Comparison of ENCODE assay signal across 8 cellular contexts in genomic region chr1:235504494-235505222, GRCh38. TPM values are rescaled to one million over a fixed set of nuclear protein-coding genes. Genes with fewer than 3 reads are reported as not detected.
DNase-seq lines count a peak whose midpoint lies in the region; ATAC-seq and TF ChIP-seq lines count a peak whose summit lies in the region.

No MANE protein-coding gene starts in this region.

- TF ChIP-seq CTCF in PC-9 (conservative IDR thresholded peaks at IDR 0.05) (peak; percentile 86), esophagus muscularis mucosa (IDR thresholded peaks at IDR 0.05) (peak; percentile 72 to 92 (median 91))

- H2AFZ ChIP-seq in PC-9: peak overlapping the region; percentile 85

- ATAC-seq in GM21717 (IDR thresholded peaks at IDR 0.05; ENCODE audit: unreplicated experiment): peak; percentile 77

- H3K27me3 ChIP-seq in PC-9 (ENCODE audit: insufficient read depth, low read depth) (no peaks in the 10 kb centered on the region), esophagus muscularis mucosa (no peaks in the 10 kb centered on the region)

- peak overlapping the region; percentile 97 for H3K27ac ChIP-seq in PC-9
- H3K27ac ChIP-seq in esophagus muscularis mucosa (replicated peaks in 1 of 4): peak overlapping the region; percentile 96 to 98 (median 98)

- H3K4me3 ChIP-seq in PC-9: peak overlapping the region; percentile 77
- H3K4me3 ChIP-seq in esophagus muscularis mucosa: peak overlapping the region; percentile 80 to 96 (median 92)

- POLR2A ChIA-PET in PC-9 (lab: Charles Lee; ENCODE audit: unreplicated experiment): interaction anchor here (0.5 to 1.1 kb wide), 6 partner anchors 253 to 1290 kb away, joined by 3 to 24 read pairs (median 5); partner anchors contain the start of gene MTR

- H3K79me2 ChIP-seq in PC-9 (ENCODE audit: low read depth): peaks cover 51% of the 10 kb centered on the region

- TSS peak; percentile 92 for BruUV-seq in PC-9 (replicated peaks; lab: Mats Ljungman, UMichigan)

- H3F3A ChIP-seq in PC-9 (ENCODE audit: insufficient read depth, low read depth): peaks cover 35% of the 10 kb centered on the region

- H3K9me2 ChIP-seq in PC-9 (ENCODE audit: insufficient read depth): no peaks in the 10 kb centered on the region

- WGBS in esophagus muscularis mucosa: 1% methylated on average over 29 of the region's 61 CpGs

- intact Hi-C loops in PC-9 (cut with micrococcal nuclease; ENCODE audit: unreplicated experiment) (loop anchor here (1.0 to 10.0 kb wide), 12 partner anchors 137 to 1010 kb away; partner anchors contain the start of genes ARID4B, GGPS1, RBM34 and TBCE), esophagus muscularis mucosa (cut with DNase I) (loop anchor here (10.0 kb wide), 2 partner anchors 180 to 560 kb away; partner anchors contain the start of genes ARID4B, GGPS1 and NID1)

- CTCF ChIA-PET in PC-9 (lab: Charles Lee): interaction anchor here (0.5 to 0.8 kb wide), 9 partner anchors 14 to 1381 kb away, joined by 3 to 16 read pairs (median 7); partner anchors contain the start of gene TOMM20

- H3K36me3 ChIP-seq in PC-9 (ENCODE audit: low read depth) (no peaks in the 10 kb centered on the region), esophagus muscularis mucosa (no peaks in the 10 kb centered on the region)

- in situ Hi-C loops in KBM-7 (cut with MboI; ENCODE audit: low pct_unique_long_range_greater_than_20kb, low sequenced_read_pairs): no loop called here

- TF ChIP-seq EP300 in esophagus muscularis mucosa (IDR thresholded peaks at IDR 0.05): peak; percentile 85

- H3K9me3 ChIP-seq in PC-9 (ENCODE audit: insufficient read depth, low read depth) (no peaks in the 10 kb centered on the region), esophagus muscularis mucosa (no peaks in the 10 kb centered on the region)

- TF ChIP-seq POLR2A in esophagus muscularis mucosa (IDR thresholded peaks at IDR 0.05; ENCODE audit: low read depth): peak; percentile 70

- peak overlapping the region; percentile 76 for H3K4me2 ChIP-seq in PC-9

- 0 out of 2 replicates have a peak, but pooled peaks cover 4% of the 10 kb centered on the region for H4K20me1 ChIP-seq in PC-9 (ENCODE audit: insufficient read depth)

- H3K4me1 ChIP-seq in PC-9 (replicated peaks; ENCODE audit: insufficient read depth) (peaks cover 38% of the 10 kb centered on the region), esophagus muscularis mucosa (peaks cover 21 to 43% (median 38%) of the 10 kb centered on the region in 4 donors)

- DNase-seq in DMS79 (lab: John Stamatoyannopoulos, UW) (peak; percentile 97), KBM-7 (peak; percentile 100), PC-9 (peak; percentile 93 to 100), esophagus muscularis mucosa (ENCODE audit: extremely low spot score) (peak; percentile 100), myocyte (ENCODE audit: low read depth) (peak; percentile 99)
- peak; percentile 98 to 99 for DNase-seq in activated T-cell treated with anti-CD3 and anti-CD28 coated beads, Interleukin-2, amount 50 U/mL, for 48 hours
- peak; percentile 96 to 97 for DNase-seq in stimulated activated CD8-positive, alpha-beta memory T cell treated with anti-CD3 and anti-CD28 coated beads, Interleukin-7, amount 100 ng/mL, for 48 hours (ENCODE audit: extremely low read depth in 1 of 2, low read depth in 1 of 2)

RNA-seq across cellular contexts. Expression of gene B3GALNT2, which starts 0.4 kb away (rescaled TPM):
- 57.4 and 60.6 TPM in 2 replicates for total RNA-seq in PC-9 (2021)
- total RNA-seq in esophagus muscularis mucosa: 10 to 100 TPM; 49.0 to 68.4 (median 55.5) TPM
- 28.2 and 33.2 TPM in 2 replicates for total RNA-seq in myocyte
- polyA plus RNA-seq in myocyte (2012): 16.9 TPM

Comparison
In these comparisons a context has a peak if more than half of its experiments do, and no peak if none do; other contexts are left out.
1. Peak in every context shown above with its lines: DNase-seq, ATAC-seq, H3K4me3 ChIP-seq and H3K27ac ChIP-seq.